9 cellular contexts compared by ENCODE assay signal in the genomic region with DNA sequence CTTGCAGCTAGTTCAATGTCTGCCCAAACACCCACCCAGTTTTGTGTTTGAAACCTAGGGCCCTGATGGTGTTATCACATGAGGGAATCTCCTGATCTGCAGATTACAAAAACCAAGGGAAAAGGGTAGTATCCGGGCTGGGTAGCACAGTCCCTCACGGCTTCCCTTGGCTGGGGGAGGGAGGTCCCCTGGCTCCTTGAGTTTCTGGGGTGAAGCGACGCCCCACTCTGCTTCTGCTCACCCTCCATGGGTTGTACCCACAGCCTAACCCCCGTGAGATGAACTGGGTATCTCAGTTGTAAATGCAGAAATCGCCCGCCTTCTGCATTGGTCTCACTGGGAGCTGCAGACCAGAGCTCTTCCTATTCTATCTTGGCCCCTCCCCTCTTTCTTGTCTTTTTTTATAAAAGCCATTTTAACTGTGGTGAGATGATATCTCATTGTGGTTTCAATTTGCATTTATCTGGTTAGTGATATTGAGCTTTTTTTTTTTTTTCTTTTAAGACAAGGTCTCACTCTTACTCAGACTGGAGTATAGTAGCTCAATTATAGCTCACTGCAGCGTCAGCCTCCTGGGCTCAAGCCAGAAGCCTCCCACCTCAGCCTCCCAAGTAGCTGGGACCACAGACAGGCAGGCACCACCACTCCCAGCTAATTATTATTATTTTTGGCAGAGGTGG.
DNase-seq lines count a peak whose midpoint lies in the region; ATAC-seq and TF ChIP-seq lines count a peak whose summit lies in the region.
"Had no signal": no experiment of that assay in that cellular context is flagged by ENCODE, and none has a peak within 500 bp of the region (broad histone marks: within the 10 kb centered on the region; RNA-seq: fewer than 3 reads in every experiment).

No MANE protein-coding gene starts in this region.

- no peak for TF ChIP-seq CTCF in heart left ventricle (IDR thresholded peaks at IDR 0.05)

- whole genome bisulfite sequencing in heart left ventricle, 4 donors = 76 to 82% (median 80%) methylated on average over 8 of the region's 8 CpGs

- H3K4me3 ChIP-seq in effector memory CD4-positive, alpha-beta T cell (ENCODE audit: insufficient read depth, low read depth, low read length, poor library complexity, severe bottlenecking) = no peak overlapping the region
- no peak overlapping the region for H3K4me3 ChIP-seq in heart left ventricle
- H3K4me3 ChIP-seq: A549 had no signal

- H3K36me3 ChIP-seq in effector memory CD4-positive, alpha-beta T cell (ENCODE audit: control insufficient read depth, insufficient read depth, low read length) = no peaks in the 10 kb centered on the region
- peaks cover 0 to 7% (median 0%) of the 10 kb centered on the region in 9 donors for H3K36me3 ChIP-seq in heart left ventricle

- no peaks in the 10 kb centered on the region for H3K9me3 ChIP-seq in effector memory CD4-positive, alpha-beta T cell (ENCODE audit: control insufficient read depth, low read length)
- H3K9me3 ChIP-seq in heart left ventricle = peaks cover 0 to 8% (median 0%) of the 10 kb centered on the region in 12 donors

- TF ChIP-seq POLR2A in heart left ventricle (IDR thresholded peaks at IDR 0.05) = no peak

- peaks cover 27% of the 10 kb centered on the region for H3K27me3 ChIP-seq in effector memory CD4-positive, alpha-beta T cell (replicated peaks; ENCODE audit: control insufficient read depth, insufficient read depth, low read length, poor library complexity, severe bottlenecking)
- H3K27me3 ChIP-seq in heart left ventricle = peaks cover 0 to 10% (median 0%) of the 10 kb centered on the region in 9 donors

- intact Hi-C loops in heart left ventricle (cut with DNase I) = no loop called here

- peaks cover 16% of the 10 kb centered on the region for H3K4me1 ChIP-seq in effector memory CD4-positive, alpha-beta T cell (ENCODE audit: control insufficient read depth, insufficient read depth, low read length, poor library complexity, severe bottlenecking)
- peaks cover 0 to 7% (median 0%) of the 10 kb centered on the region in 12 donors for H3K4me1 ChIP-seq in heart left ventricle
- H3K4me1 ChIP-seq: A549 had no signal

- ATAC-seq in GM21825 (IDR thresholded peaks at IDR 0.05; ENCODE audit: unreplicated experiment) (no peak), heart left ventricle (no peak), HG03039 (IDR thresholded peaks at IDR 0.05; ENCODE audit: unreplicated experiment) (no peak)

- no peak overlapping the region for H3K27ac ChIP-seq in effector memory CD4-positive, alpha-beta T cell (ENCODE audit: insufficient read depth, low read length, poor library complexity, severe bottlenecking)
- H3K27ac ChIP-seq in heart left ventricle = no peak overlapping the region
- H3K27ac ChIP-seq: A549 had no signal

- DNase-seq in activated T-cell treated with anti-CD3 and anti-CD28 coated beads for 24 hours (ENCODE audit: low read depth) (peak; percentile 31), activated T-cell treated with anti-CD3 and anti-CD28 coated beads for 4 hours (no peak), cerebellar cortex (ENCODE audit: low spot score) (no peak), heart left ventricle (no peak)
- peak; percentile 9 for DNase-seq in activated CD4-positive, alpha-beta T cell treated with anti-CD3 and anti-CD28 coated beads, Interleukin-2, amount 50 U/mL, for 1 hour
- DNase-seq in effector memory CD4-positive, alpha-beta T cell = peak in 2 of 3 donors; percentile 6 to 18

Comparison
In these comparisons a context has a peak if more than half of its experiments do, and no peak if none do; other contexts are left out.
1. DNase-seq: peak in activated T-cell treated with anti-CD3 and anti-CD28 coated beads for 24 hours (single experiment), activated CD4-positive, alpha-beta T cell treated with anti-CD3 and anti-CD28 coated beads, Interleukin-2, amount 50 U/mL, for 1 hour (single experiment) and effector memory CD4-positive, alpha-beta T cell (2 of 3); none in activated T-cell treated with anti-CD3 and anti-CD28 coated beads for 4 hours (single experiment), cerebellar cortex (single experiment) and heart left ventricle (0 of 5).